In the genomic region with DNA sequence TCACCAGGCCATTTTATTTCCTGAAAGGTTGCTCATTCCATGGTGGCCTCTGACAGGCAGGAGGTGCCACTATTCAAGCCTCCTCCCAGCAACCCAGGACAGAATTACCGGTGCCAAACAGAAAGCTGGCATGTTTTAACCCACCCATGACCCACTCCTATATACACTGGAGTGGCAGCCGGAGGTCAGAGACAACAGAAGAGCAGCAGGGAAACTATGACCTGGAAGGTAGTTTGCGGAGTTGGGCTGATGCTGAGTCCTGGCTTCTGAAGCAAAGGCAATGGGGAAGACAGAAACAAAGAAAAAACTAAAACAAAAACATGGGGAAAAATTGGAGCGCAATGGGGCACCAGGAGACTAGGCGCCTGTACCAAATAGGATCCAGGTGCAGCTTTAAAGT, we compare ENCODE assay signal across 15 cellular contexts. TPM values are rescaled to one million over a fixed set of nuclear protein-coding genes. Genes with fewer than 3 reads are reported as not detected.
A peak's percentile ranks its signal among the peaks of the same experiment; 100 is the strongest.
DNase-seq lines count a peak whose midpoint lies in the region; TF ChIP-seq lines count a peak whose summit lies in the region.
"Had no signal": no experiment of that assay in that cellular context is flagged by ENCODE, and none has a peak within 500 bp of the region (broad histone marks: within the 10 kb centered on the region; RNA-seq: fewer than 3 reads in every experiment).

No MANE protein-coding gene starts in this region.

- no peaks in the 10 kb centered on the region for H3K79me2 ChIP-seq in Loucy (ENCODE audit: insufficient read depth, low read length)
- H3K79me2 ChIP-seq in Karpas-422 (ENCODE audit: low read length): no peaks in the 10 kb centered on the region

- DNase-seq in suprapubic skin (ENCODE audit: low spot score in 2 of 2) (no peak), LoVo (ENCODE audit: low spot score) (no peak), Karpas-422 (no peak), NCI-H1930 (lab: John Stamatoyannopoulos, UW) (no peak)
- DNase-seq: activated CD8-positive, alpha-beta memory T cell treated with anti-CD3 and anti-CD28 coated beads, Interleukin-2, amount 10 ng/mL, durations not matched to agents 7 days and 5 days; CD4-positive, CD25-positive, alpha-beta regulatory T cell; gastrocnemius medialis; HCEC 1CT; left lung; MG63; stimulated activated CD4-positive, alpha-beta T cell treated with anti-CD3 and anti-CD28 coated beads, Interleukin-2, amount 100 ng/mL, for 24 hours had no signal

- H3K9ac ChIP-seq in Loucy (ENCODE audit: low read depth, low read length, poor library complexity, severe bottlenecking): no peak overlapping the region
- H3K9ac ChIP-seq in Karpas-422 (ENCODE audit: low read length): no peak overlapping the region

- H3K4me2 ChIP-seq in Loucy (ENCODE audit: low read depth, low read length, poor library complexity, severe bottlenecking) (no peak overlapping the region), Karpas-422 (ENCODE audit: low read depth, low read length, poor library complexity, severe bottlenecking) (no peak overlapping the region)

- TF ChIP-seq EP300 in suprapubic skin (IDR thresholded peaks at IDR 0.05): no peak

- H3K27me3 ChIP-seq in Loucy (ENCODE audit: insufficient read depth, low read length, poor library complexity, severe bottlenecking) (no peaks in the 10 kb centered on the region), suprapubic skin (no peaks in the 10 kb centered on the region), Karpas-422 (ENCODE audit: low read length) (no peaks in the 10 kb centered on the region)
- H3K27me3 ChIP-seq: gastrocnemius medialis, left lung, MG63 had no signal

- H3K27ac ChIP-seq in cingulate gyrus (ENCODE audit: low read depth, low read length): peak overlapping the region; percentile 91
- H3K27ac ChIP-seq in mesodermal cell (ENCODE audit: low read depth, low read length, severe bottlenecking): no peak overlapping the region
- no peak overlapping the region for H3K27ac ChIP-seq in suprapubic skin
- no peak overlapping the region for H3K27ac ChIP-seq in Karpas-422 (ENCODE audit: low read length)
- H3K27ac ChIP-seq: gastrocnemius medialis, left lung, VCaP had no signal

- TF ChIP-seq CTCF in Loucy (conservative IDR thresholded peaks at IDR 0.05; ENCODE audit: low read length) (no peak), suprapubic skin (IDR thresholded peaks at IDR 0.05) (no peak)

- H3K9me3 ChIP-seq in Loucy (ENCODE audit: insufficient read depth, low read depth, low read length): no peaks in the 10 kb centered on the region
- peaks cover under 1% of the 10 kb centered on the region for H3K9me3 ChIP-seq in mesodermal cell (ENCODE audit: control insufficient read depth, low read length)
- H3K9me3 ChIP-seq in suprapubic skin: no peaks in the 10 kb centered on the region
- H3K9me3 ChIP-seq in Karpas-422 (ENCODE audit: low read length): no peaks in the 10 kb centered on the region
- H3K9me3 ChIP-seq: gastrocnemius medialis, left lung, MG63 had no signal

- TF ChIP-seq POLR2A in suprapubic skin (IDR thresholded peaks at IDR 0.05): no peak

- H4K20me1 ChIP-seq in Loucy (ENCODE audit: insufficient read depth, low read length, poor library complexity, severe bottlenecking): no peaks in the 10 kb centered on the region
- H4K20me1 ChIP-seq in Karpas-422 (ENCODE audit: insufficient read depth, low read depth, low read length): no peaks in the 10 kb centered on the region

- H3K4me1 ChIP-seq in Loucy (ENCODE audit: insufficient read depth, low read length, poor library complexity, severe bottlenecking) (no peaks in the 10 kb centered on the region), mesodermal cell (ENCODE audit: control insufficient read depth, insufficient read depth, low read length, poor library complexity, severe bottlenecking) (peaks cover 14% of the 10 kb centered on the region), suprapubic skin (no peaks in the 10 kb centered on the region), Karpas-422 (ENCODE audit: low read length) (no peaks in the 10 kb centered on the region)
- H3K4me1 ChIP-seq: left lung had no signal

- 50 to 77% methylated on average over 2 to 3 of the region's 5 CpGs for WGBS in mesodermal cell (ENCODE audit: insufficient coverage in 2 of 2), 2 experiments
- 47% methylated on average over 5 of the region's 5 CpGs for WGBS in suprapubic skin

- H3K4me3 ChIP-seq in Loucy (ENCODE audit: low read length, poor library complexity, severe bottlenecking) (no peak overlapping the region), mesodermal cell (ENCODE audit: extremely low read depth, insufficient read depth, low read length, poor library complexity, severe bottlenecking) (peak overlapping the region; percentile 50), suprapubic skin (peak overlapping the region; percentile 35), Karpas-422 (ENCODE audit: low read length) (no peak overlapping the region)
- H3K4me3 ChIP-seq: MG63 had no signal

- H3F3A ChIP-seq in Loucy (ENCODE audit: low read depth): no peaks in the 10 kb centered on the region

- H3K36me3 ChIP-seq in Loucy (ENCODE audit: insufficient read depth, low read length) (no peaks in the 10 kb centered on the region), mesodermal cell (ENCODE audit: control insufficient read depth, insufficient read depth, low read length) (peaks cover 16% of the 10 kb centered on the region), suprapubic skin (no peaks in the 10 kb centered on the region), Karpas-422 (ENCODE audit: insufficient read depth, low read length) (no peaks in the 10 kb centered on the region)
- H3K36me3 ChIP-seq: gastrocnemius medialis, left lung, MG63 had no signal

- no peaks in the 10 kb centered on the region for H3K9me2 ChIP-seq in Loucy (replicated peaks; ENCODE audit: low read depth, low read length)
- H3K9me2 ChIP-seq in Karpas-422 (replicated peaks; ENCODE audit: insufficient read depth, low read length): no peaks in the 10 kb centered on the region

- H2AFZ ChIP-seq in Loucy (ENCODE audit: low read length) (peak overlapping the region; percentile 64), Karpas-422 (ENCODE audit: low read length) (no peak overlapping the region)

RNA-seq across cellular contexts. Expression of gene RFTN2, which starts 2.2 kb away (rescaled TPM):
- polyA plus RNA-seq in mesodermal cell (2013, experiment 1 of 2): 24.1 TPM
- polyA plus RNA-seq in mesodermal cell (2013, experiment 2 of 2): 25.7 TPM
- 1 to 10 TPM; 1.4 to 5.8 (median 5.0) TPM for total RNA-seq in suprapubic skin
- total RNA-seq in Karpas-422 (2014; rRNA removed; shearing (Covaris generic); ENCODE audit: low replicate concordance): not detected in 2 replicates
- total RNA-seq: activated CD8-positive, alpha-beta memory T cell treated with anti-CD3 and anti-CD28 coated beads, Interleukin-2, amount 10 ng/mL, durations not matched to agents 7 days and 5 days; CD4-positive, CD25-positive, alpha-beta regulatory T cell had no signal

RNA-seq across cellular contexts. Expression of gene MARS2, which starts 32.0 kb away (rescaled TPM):
- 5.3 TPM for polyA plus RNA-seq in mesodermal cell (2013, experiment 1 of 2)
- 4.5 TPM for polyA plus RNA-seq in mesodermal cell (2013, experiment 2 of 2)
- total RNA-seq in suprapubic skin: 10 to 100 TPM in 3 of 4 donors, 1 to 10 TPM in 1; 9.4 to 17.3 (median 12.5) TPM
- total RNA-seq in Karpas-422 (2014; rRNA removed; shearing (Covaris generic); ENCODE audit: low replicate concordance): 22.6 and 36.4 TPM in 2 replicates

Comparison
In these comparisons a context has a peak if more than half of its experiments do, and no peak if none do; other contexts are left out.
1. H3K4me3 ChIP-seq: peak in mesodermal cell (single experiment) and suprapubic skin (single experiment); none in Loucy (single experiment) and Karpas-422 (single experiment).